21 cellular contexts compared by ENCODE assay signal in genomic region chr7:149817301-149817771, GRCh38.
"Had no signal": no experiment of that assay in that cellular context is flagged by ENCODE, and none has a peak within 500 bp of the region (broad histone marks: within the 10 kb centered on the region; RNA-seq: fewer than 3 reads in every experiment).

No MANE protein-coding gene starts in this region.

- H3K9me3 ChIP-seq: colonic mucosa, esophagus squamous epithelium, gastroesophageal sphincter, mucosa of descending colon, ovary, stomach, thoracic aorta, transverse colon had no signal

- H3K9me3 Mint-ChIP-seq: naive thymus-derived CD8-positive, alpha-beta T cell had no signal

- H3K4me3 ChIP-seq: colonic mucosa, esophagus squamous epithelium, gastroesophageal sphincter, mucosa of descending colon, ovary, stomach, thoracic aorta, transverse colon had no signal

- DNase-seq: cerebellar nuclear complex; colonic mucosa; dermis blood vessel endothelial cell; esophagus squamous epithelium; foreskin fibroblast; glutamatergic neuron; islet precursor cell; mammary epithelial cell; ovary; stimulated activated CD4-positive, alpha-beta T cell treated with anti-CD3 and anti-CD28 coated beads, Interleukin-2, amount 100 ng/mL, for 24 hours; stimulated activated CD4-positive, alpha-beta T cell treated with anti-CD3 and anti-CD28 coated beads, Interleukin-4, amount 100 ng/mL, for 4 hours; stimulated activated naive CD4-positive, alpha-beta T cell; stomach; substantia nigra; transverse colon had no signal

- H3K4me1 ChIP-seq: esophagus squamous epithelium, gastroesophageal sphincter, stomach had no signal

- H3K27me3 ChIP-seq: colonic mucosa, ovary, transverse colon had no signal

- H3K27me3 Mint-ChIP-seq: naive thymus-derived CD8-positive, alpha-beta T cell; progenitor cell of endocrine pancreas had no signal

- H3K36me3 ChIP-seq: colonic mucosa, esophagus squamous epithelium, gastroesophageal sphincter, ovary, stomach, thoracic aorta, transverse colon had no signal

- H3K4me3 Mint-ChIP-seq: naive thymus-derived CD8-positive, alpha-beta T cell had no signal

- H3K27ac Mint-ChIP-seq: progenitor cell of endocrine pancreas had no signal

- H3K36me3 Mint-ChIP-seq: naive thymus-derived CD8-positive, alpha-beta T cell had no signal

- ATAC-seq: gastroesophageal sphincter; mucosa of descending colon; naive thymus-derived CD8-positive, alpha-beta T cell; sciatic nerve had no signal

- H3K27ac ChIP-seq: colonic mucosa, esophagus squamous epithelium, gastroesophageal sphincter, ovary, stomach, thoracic aorta, transverse colon had no signal
